Comparison of ENCODE assay signal across 1 cellular context in genomic region chr13:34749046-34749445, GRCh38.
TF ChIP-seq lines count a peak whose summit lies in the region.

No MANE protein-coding gene starts in this region.

TF ChIP-seq in GM23338, 12 proteins besides CTCF, POLR2A, EP300 and RAD21:
- TF ChIP-seq ZNF462 (CRISPR knock-in tag; IDR thresholded peaks at IDR 0.05) = no peak
- TF ChIP-seq EZH2 (IDR thresholded peaks at IDR 0.05; ENCODE audit: low read depth, unreplicated experiment) = no peak
- no peak for TF ChIP-seq EZH2phosphoT487 (IDR thresholded peaks at IDR 0.05; ENCODE audit: unreplicated experiment)
